ENCODE assay signal across 1 cellular context in the genomic region with DNA sequence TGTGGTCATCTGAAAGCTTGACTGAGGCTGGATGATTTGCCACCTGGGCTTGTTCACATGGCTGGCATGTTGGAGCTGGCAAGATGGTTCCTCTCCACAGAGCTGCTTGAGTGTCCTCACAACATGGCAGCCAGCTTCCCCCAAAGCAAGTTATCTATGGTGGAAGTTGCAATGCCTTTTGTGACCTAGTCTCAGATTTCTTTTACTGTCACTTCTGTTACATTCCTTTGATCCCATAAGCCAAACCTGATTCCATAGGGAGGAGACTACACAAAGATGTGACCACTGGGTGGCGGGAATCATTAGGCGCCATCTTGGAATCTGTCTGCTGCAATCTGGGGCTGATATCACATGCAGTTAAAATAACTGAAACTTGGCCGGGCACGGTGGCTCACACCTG.
TF ChIP-seq lines count a peak whose summit lies in the region.

No MANE protein-coding gene starts in this region.

TF ChIP-seq in endothelial cell of umbilical vein, 7 proteins besides CTCF, POLR2A, EP300 and RAD21:
- TF ChIP-seq MAX (IDR thresholded peaks at IDR 0.05; ENCODE audit: insufficient read depth, insufficient read length) (no peak), JUN (IDR thresholded peaks at IDR 0.05; ENCODE audit: borderline replicate concordance, insufficient read depth, insufficient read length, low read depth) (no peak), EZH2 (IDR thresholded peaks at IDR 0.05; ENCODE audit: borderline replicate concordance, low read depth, low read length, severe bottlenecking) (no peak), POLR2AphosphoS5 (IDR thresholded peaks at IDR 0.05; ENCODE audit: insufficient read depth, low read depth, low read length) (no peak), MYC (IDR thresholded peaks at IDR 0.05; ENCODE audit: low read depth, low read length) (no peak), FOS (IDR thresholded peaks at IDR 0.05; ENCODE audit: borderline replicate concordance, insufficient read depth, low read length) (no peak), GATA2 (IDR thresholded peaks at IDR 0.05; ENCODE audit: insufficient read depth, insufficient read length, low read depth, low read length) (no peak)
